In the genomic region with DNA sequence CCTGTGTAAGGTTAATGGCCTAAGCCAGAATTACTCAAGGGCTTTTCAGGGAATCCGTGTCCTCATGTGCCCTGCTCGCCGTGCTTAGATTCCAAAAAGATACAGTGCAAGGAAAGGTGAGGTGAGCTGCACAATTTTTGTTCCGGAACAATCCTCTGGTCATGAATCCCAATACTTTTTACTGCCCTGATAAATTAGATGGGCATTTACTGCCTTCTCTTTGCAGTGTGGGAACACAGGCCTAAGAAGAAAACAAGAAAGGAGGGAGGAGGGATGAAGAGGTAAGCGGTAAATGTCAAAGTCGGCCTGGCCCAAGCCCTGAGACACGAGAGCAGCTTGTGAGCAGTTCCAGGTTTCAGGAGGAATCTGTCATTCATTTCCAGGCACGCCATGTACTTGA, we compare ENCODE assay signal across 21 cellular contexts.
DNase-seq lines count a peak whose midpoint lies in the region; FAIRE-seq and TF ChIP-seq lines count a peak whose summit lies in the region.
"Had no signal": no experiment of that assay in that cellular context is flagged by ENCODE, and none has a peak within 500 bp of the region (broad histone marks: within the 10 kb centered on the region; RNA-seq: fewer than 3 reads in every experiment).

No MANE protein-coding gene starts in this region.

- H3K36me3 Mint-ChIP-seq in neural progenitor cell (no peaks in the 10 kb centered on the region), CD14-positive monocyte (no peaks in the 10 kb centered on the region)
- H3K36me3 Mint-ChIP-seq: CD4-positive, alpha-beta memory T cell; CD4-positive, CD25-positive, alpha-beta regulatory T cell; CD8-positive, alpha-beta memory T cell had no signal

- H3K4me3 Mint-ChIP-seq in neural progenitor cell (no peak overlapping the region), CD14-positive monocyte (no peak overlapping the region)
- H3K4me3 Mint-ChIP-seq: B cell; CD4-positive, alpha-beta memory T cell; CD4-positive, CD25-positive, alpha-beta regulatory T cell; CD8-positive, alpha-beta memory T cell had no signal

- H3K18ac ChIP-seq in H1 (ENCODE audit: extremely low read depth, low read length): no peak overlapping the region

- H3K27me3 ChIP-seq in H1 (replicated peaks in 1 of 4; ENCODE audit: control insufficient read depth in 3 of 4, extremely low read depth in 1 of 4, insufficient read depth in 3 of 4, low read length in 3 of 4) (no peaks in the 10 kb centered on the region), neural progenitor cell (no peaks in the 10 kb centered on the region), uterus (no peaks in the 10 kb centered on the region)
- H3K27me3 ChIP-seq: BLaER1 treated with 17β-estradiol and CSF1 and Interleukin-3, amounts not matched to agents 10 nM and 100 nM had no signal

- H3K4me1 ChIP-seq in H1 (replicated peaks in 1 of 4; ENCODE audit: control insufficient read depth in 3 of 4, insufficient read depth in 4 of 4, low read length in 3 of 4) (peaks cover 0 to 2% (median under 1%) of the 10 kb centered on the region in 4 experiments; a peak in 2 of 7 replicates), neural progenitor cell (peaks cover 17% of the 10 kb centered on the region), uterus (peaks cover 0 to 6% of the 10 kb centered on the region in 2 donors)

- H3K23me2 ChIP-seq in H1 (ENCODE audit: low read depth, low read length): no peaks in the 10 kb centered on the region; the same call in 1 of the 2 replicates

- no peak overlapping the region for H2AK5ac ChIP-seq in H1 (ENCODE audit: low read depth, low read length)

- H4K20me1 ChIP-seq in H1 (replicated peaks in 1 of 2; ENCODE audit: control insufficient read depth in 1 of 2, insufficient read depth in 2 of 2, low read length in 2 of 2) (no peaks in the 10 kb centered on the region), neural progenitor cell (ENCODE audit: low read depth) (no peaks in the 10 kb centered on the region)
- H4K20me1 ChIP-seq: BLaER1 treated with 17β-estradiol and CSF1 and Interleukin-3, amounts not matched to agents 10 nM and 100 nM had no signal

- H3K4me2 ChIP-seq in H1 (ENCODE audit: insufficient read depth in 1 of 2, low read depth in 2 of 2, low read length in 2 of 2) (no peak overlapping the region), neural progenitor cell (no peak overlapping the region)
- H3K4me2 ChIP-seq: A549; BLaER1 treated with 17β-estradiol and CSF1 and Interleukin-3, amounts not matched to agents 10 nM and 100 nM had no signal

- TF ChIP-seq CTCF in H1 (IDR thresholded peaks at IDR 0.05; ENCODE audit: control extremely low read depth in 1 of 3, insufficient read depth in 1 of 3, low read depth in 1 of 3, low read length in 3 of 3): no peak
- no peak for TF ChIP-seq CTCF in neural progenitor cell (IDR thresholded peaks at IDR 0.05)
- TF ChIP-seq CTCF in uterus (IDR thresholded peaks at IDR 0.05): no peak
- no peak for TF ChIP-seq CTCF in CD14-positive monocyte (IDR thresholded peaks at IDR 0.05)

- H2AFZ ChIP-seq in H1 (ENCODE audit: low read length): no peak overlapping the region
- H2AFZ ChIP-seq in neural progenitor cell (replicated peaks): no peak overlapping the region

- H3K27ac ChIP-seq in H1 (ENCODE audit: low read depth, low read length): no peak overlapping the region
- no peak overlapping the region for H3K27ac ChIP-seq in neural progenitor cell
- peak overlapping the region; percentile 35 to 56 for H3K27ac ChIP-seq in uterus
- H3K27ac ChIP-seq: 22Rv1; A549; BLaER1 treated with 17β-estradiol and CSF1 and Interleukin-3, amounts not matched to agents 10 nM and 100 nM; C4-2B had no signal

- peak overlapping the region; percentile 53; the same call in 1 of the 2 replicates for H2BK12ac ChIP-seq in H1 (ENCODE audit: low read depth, low read length)

- no peak overlapping the region for H2BK15ac ChIP-seq in H1 (ENCODE audit: low read length)

- H3K27ac Mint-ChIP-seq in neural progenitor cell (peak overlapping the region; percentile 12), CD14-positive monocyte (no peak overlapping the region)
- H3K27ac Mint-ChIP-seq: B cell; CD4-positive, alpha-beta memory T cell; CD4-positive, CD25-positive, alpha-beta regulatory T cell; CD8-positive, alpha-beta memory T cell had no signal

- H3K56ac ChIP-seq in H1 (replicated peaks; ENCODE audit: insufficient read length, low read depth, low read length): no peak overlapping the region

- peaks cover 10% of the 10 kb centered on the region for H3F3A ChIP-seq in neural progenitor cell (ENCODE audit: low read depth)

- H3K79me1 ChIP-seq in H1 (ENCODE audit: low read depth, low read length): no peaks in the 10 kb centered on the region

- no peak for TF ChIP-seq RAD21 in H1 (IDR thresholded peaks at IDR 0.05 in 1 of 2, conservative IDR thresholded peaks at IDR 0.05 in 1 of 2; ENCODE audit: low read depth in 2 of 2, low read length in 2 of 2)

- no peak overlapping the region for H3K9ac ChIP-seq in H1 (replicated peaks in 1 of 4; ENCODE audit: extremely low read depth in 1 of 4, low read depth in 3 of 4, low read length in 3 of 4)
- no peak overlapping the region for H3K9ac ChIP-seq in neural progenitor cell
- H3K9ac ChIP-seq: BLaER1 treated with 17β-estradiol and CSF1 and Interleukin-3, amounts not matched to agents 10 nM and 100 nM had no signal

- H3K9me3 ChIP-seq in H1 (ENCODE audit: insufficient read depth in 2 of 2, low read depth in 1 of 2, low read length in 1 of 2) (no peaks in the 10 kb centered on the region), neural progenitor cell (ENCODE audit: low read depth) (no peaks in the 10 kb centered on the region), uterus (no peaks in the 10 kb centered on the region)

- no peak for FAIRE-seq in H1 (lab: Jason Lieb, UNC)
- FAIRE-seq: A549, G401.6, GM12891, GM19239 had no signal

- no peak overlapping the region for H4K91ac ChIP-seq in H1 (replicated peaks; ENCODE audit: insufficient read length, low read length)

- H2BK5ac ChIP-seq in H1 (ENCODE audit: low read depth, low read length): no peak overlapping the region

- no peak overlapping the region for H4K8ac ChIP-seq in H1 (ENCODE audit: extremely low read depth, insufficient read depth, low read length)

- H3K79me2 ChIP-seq in H1 (ENCODE audit: control insufficient read depth in 1 of 2, insufficient read depth in 2 of 2, low read length in 2 of 2) (no peaks in the 10 kb centered on the region), neural progenitor cell (ENCODE audit: low read depth) (no peaks in the 10 kb centered on the region)

- H3K27me3 Mint-ChIP-seq in neural progenitor cell (ENCODE audit: insufficient read depth, low read depth): peaks cover 8% of the 10 kb centered on the region
- H3K27me3 Mint-ChIP-seq in CD14-positive monocyte (ENCODE audit: low read depth in 3 of 3): peaks cover 0 to 21% (median 19%) of the 10 kb centered on the region in 3 donors

- intact Hi-C loops in uterus (cut with DNase I; ENCODE audit: low total_unique reads): no loop called here
- intact Hi-C loops in CD14-positive monocyte (cut with micrococcal nuclease): no loop called here

- no peak overlapping the region for H2BK120ac ChIP-seq in H1 (replicated peaks; ENCODE audit: low read depth, low read length)

- no peak overlapping the region for H3K23ac ChIP-seq in H1 (ENCODE audit: insufficient read length)

- H2BK20ac ChIP-seq in H1 (ENCODE audit: low read length): no peak overlapping the region

- H3K4ac ChIP-seq in H1 (replicated peaks; ENCODE audit: insufficient read length, low read depth, low read length): no peak overlapping the region

- 95% methylated on average over 8 of the region's 8 CpGs; no CpG with 5 or more reads in 1 of the 2 experiments for WGBS in H1 (ENCODE audit: extremely low coverage in 1 of 2, insufficient coverage in 1 of 2, insufficient read length in 1 of 2, insufficient replicate concordance in 2 of 2, low coverage in 1 of 2, low lambda C conversion rate in 2 of 2, missing lambda C conversion rate in 1 of 2), 2 experiments

- no peak for TF ChIP-seq EP300 in H1 (IDR thresholded peaks at IDR 0.05; ENCODE audit: borderline replicate concordance in 1 of 2, low read depth in 2 of 2, low read length in 2 of 2)

- H3K4me3 ChIP-seq in H1 (ENCODE audit: extremely low read depth in 1 of 4, insufficient read depth in 2 of 4, low read depth in 3 of 4, low read length in 4 of 4) (no peak overlapping the region), neural progenitor cell (no peak overlapping the region), uterus (no peak overlapping the region)
- H3K4me3 ChIP-seq: A549; BLaER1 treated with 17β-estradiol and CSF1 and Interleukin-3, amounts not matched to agents 10 nM and 100 nM had no signal

- no peak overlapping the region for H3K14ac ChIP-seq in H1 (ENCODE audit: insufficient read length)

- H3K9me3 Mint-ChIP-seq in neural progenitor cell: peaks cover 5% of the 10 kb centered on the region
- H3K9me3 Mint-ChIP-seq in CD14-positive monocyte: peaks cover 0 to 9% (median 5%) of the 10 kb centered on the region in 7 donors

- TF ChIP-seq POLR2A in H1 (IDR thresholded peaks at IDR 0.05; ENCODE audit: control extremely low read depth in 1 of 2, low read depth in 2 of 2, low read length in 2 of 2) (no peak), uterus (IDR thresholded peaks at IDR 0.05) (no peak)

- peaks cover 35% of the 10 kb centered on the region for H3K4me1 Mint-ChIP-seq in neural progenitor cell
- no peaks in the 10 kb centered on the region for H3K4me1 Mint-ChIP-seq in CD14-positive monocyte
- H3K4me1 Mint-ChIP-seq: B cell; CD4-positive, alpha-beta memory T cell; CD4-positive, CD25-positive, alpha-beta regulatory T cell; CD8-positive, alpha-beta memory T cell had no signal

- H3K36me3 ChIP-seq in H1 (ENCODE audit: control insufficient read depth in 2 of 4, insufficient read depth in 4 of 4, low read length in 3 of 4): no peaks in the 10 kb centered on the region
- no peaks in the 10 kb centered on the region for H3K36me3 ChIP-seq in neural progenitor cell
- H3K36me3 ChIP-seq in uterus: no peaks in the 10 kb centered on the region
- H3K36me3 ChIP-seq: BLaER1 treated with 17β-estradiol and CSF1 and Interleukin-3, amounts not matched to agents 10 nM and 100 nM had no signal

- H4K5ac ChIP-seq in H1 (ENCODE audit: insufficient read length, low read depth, low read length): no peak overlapping the region

- POLR2A ChIA-PET in H1 (lab: Charles Lee; ENCODE audit: partially characterized antibody): no interaction called here

- DNase-seq in H1 (ENCODE audit: low read depth in 1 of 2, low spot score in 2 of 2) (no peak), neural progenitor cell (ENCODE audit: low spot score) (no peak), uterus (no peak), DMS114 treated with DMSO at 0.1 percent for 48 hours (lab: John Stamatoyannopoulos, UW; ENCODE audit: unreplicated experiment) (no peak), CD14-positive monocyte (ENCODE audit: low spot score) (no peak)
- DNase-seq: AML-193; CD4-positive, alpha-beta memory T cell; CD4-positive, CD25-positive, alpha-beta regulatory T cell; CD8-positive, alpha-beta memory T cell; COR-L47; DMS 273 treated with DMSO at 0.1 percent for 48 hours; DMS79 treated with DMSO at 0.1 percent for 48 hours; GF-D8 had no signal

- CTCF ChIA-PET in H1 (lab: Charles Lee; ENCODE audit: partially characterized antibody): interaction anchor here (1.0 to 2.2 kb wide), 3 partner anchors 14 to 512 kb away, joined by 3 to 8 read pairs (median 4); no protein-coding TSS in a partner anchor

TF ChIP-seq in H1, 55 proteins besides CTCF, POLR2A, EP300 and RAD21 (continues in another document):
- TF ChIP-seq SUZ12 (IDR thresholded peaks at IDR 0.05; ENCODE audit: low read length) (no peak), NRF1 (IDR thresholded peaks at IDR 0.05; ENCODE audit: low read depth, low read length) (no peak)

Comparison
In these comparisons a context has a peak if more than half of its experiments do, and no peak if none do; other contexts are left out.
1. H3K27ac ChIP-seq: peak in uterus (2 of 2); none in H1 (single experiment) and neural progenitor cell (single experiment).